Comparison of ENCODE assay signal across 23 cellular contexts in the genomic region with DNA sequence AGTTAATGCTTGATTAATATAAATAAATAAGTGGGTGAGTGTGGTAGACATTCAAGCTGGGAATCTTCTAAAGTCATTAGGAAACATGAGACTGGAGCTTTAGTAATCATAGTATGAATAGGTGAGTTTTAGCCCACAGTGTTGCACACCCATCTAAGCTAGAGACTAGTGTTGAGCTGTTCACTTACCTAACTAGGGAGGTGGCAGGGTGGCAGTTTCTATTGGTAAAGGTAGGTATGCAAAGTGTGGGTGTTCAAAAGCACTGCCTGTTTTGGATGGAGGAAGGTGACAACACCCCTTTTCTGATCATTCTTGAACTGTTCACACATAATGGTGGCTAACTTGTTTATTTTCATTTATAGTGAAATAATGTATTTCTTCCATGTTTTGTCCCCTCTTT. TPM values are rescaled to one million over a fixed set of nuclear protein-coding genes. Genes with fewer than 3 reads are reported as not detected.
DNase-seq lines count a peak whose midpoint lies in the region; ATAC-seq, FAIRE-seq and TF ChIP-seq lines count a peak whose summit lies in the region.
"Had no signal": no experiment of that assay in that cellular context is flagged by ENCODE, and none has a peak within 500 bp of the region (broad histone marks: within the 10 kb centered on the region; RNA-seq: fewer than 3 reads in every experiment).

No MANE protein-coding gene starts in this region.

- no peak overlapping the region for H2AFZ ChIP-seq in keratinocyte (ENCODE audit: control insufficient read depth, low read length)
- H2AFZ ChIP-seq: hepatocyte had no signal

- TF ChIP-seq CTCF in ascending aorta (IDR thresholded peaks at IDR 0.05): no peak
- TF ChIP-seq CTCF in keratinocyte (optimal IDR thresholded peaks at IDR 0.05 in 1 of 3, IDR thresholded peaks at IDR 0.05 in 1 of 3, conservative IDR thresholded peaks at IDR 0.05 in 1 of 3; ENCODE audit: extremely low read depth in 1 of 3, insufficient read depth in 2 of 3, low read length in 3 of 3): no peak
- no peak for TF ChIP-seq CTCF in type B pancreatic cell (conservative IDR thresholded peaks at IDR 0.05)

- dilution Hi-C loops in keratinocyte (cut with MboI; ENCODE audit: extremely low pct_ligation_motif_present, low sequenced_read_pairs): no loop called here

- FAIRE-seq in keratinocyte (lab: Jason Lieb, UNC): no peak
- FAIRE-seq: HTR-8/SVneo had no signal

- H3K9me3 Mint-ChIP-seq in activated CD4-positive, alpha-beta T cell treated with anti-CD3 and anti-CD28 coated beads for 36 hours (ENCODE audit: low read depth): no peaks in the 10 kb centered on the region
- no peaks in the 10 kb centered on the region for H3K9me3 Mint-ChIP-seq in type B pancreatic cell
- H3K9me3 Mint-ChIP-seq: activated CD4-positive, alpha-beta T cell treated with anti-CD3 and anti-CD28 coated beads, Interleukin-2, amount 10 ng/mL, durations not matched to agents 7 days and 5 days had no signal

- H3K4me3 ChIP-seq in ascending aorta (no peak overlapping the region), keratinocyte (ENCODE audit: control insufficient read depth in 2 of 3, extremely low read depth in 1 of 3, insufficient read depth in 2 of 3, low read depth in 1 of 3, low read length in 3 of 3) (no peak overlapping the region)
- H3K4me3 ChIP-seq: hepatocyte had no signal

- no peaks in the 10 kb centered on the region for H4K20me1 ChIP-seq in keratinocyte (ENCODE audit: control insufficient read depth, extremely low read depth, insufficient read depth, low read length)

- no peaks in the 10 kb centered on the region for H3K9me3 ChIP-seq in ascending aorta
- no peaks in the 10 kb centered on the region for H3K9me3 ChIP-seq in keratinocyte (ENCODE audit: control insufficient read depth, low read depth, low read length)
- H3K9me3 ChIP-seq: BE2C, Caco-2 had no signal

- no peak overlapping the region for H3K4me3 Mint-ChIP-seq in activated CD4-positive, alpha-beta T cell treated with anti-CD3 and anti-CD28 coated beads for 36 hours
- no peak overlapping the region for H3K4me3 Mint-ChIP-seq in type B pancreatic cell
- H3K4me3 Mint-ChIP-seq: activated CD4-positive, alpha-beta T cell treated with anti-CD3 and anti-CD28 coated beads, Interleukin-2, amount 10 ng/mL, durations not matched to agents 7 days and 5 days; central memory CD8-positive, alpha-beta T cell; effector memory CD8-positive, alpha-beta T cell had no signal

- H3K27ac ChIP-seq in ascending aorta (peak overlapping the region; percentile 23 to 81), keratinocyte (ENCODE audit: control insufficient read depth, insufficient read depth, low read length) (peak overlapping the region; percentile 41)
- H3K27ac ChIP-seq: hepatocyte had no signal

- no peak overlapping the region for H3K9ac ChIP-seq in keratinocyte (ENCODE audit: control insufficient read depth, extremely low read depth, insufficient read depth, low read length)

- intact Hi-C loops in activated CD4-positive, alpha-beta T cell treated with anti-CD3 and anti-CD28 coated beads for 36 hours (cut with DNase I, micrococcal nuclease): no loop called here
- intact Hi-C loops in ascending aorta (cut with DNase I): no loop called here

- no peaks in the 10 kb centered on the region for H3K9me1 ChIP-seq in keratinocyte (ENCODE audit: control insufficient read depth, extremely low read depth, insufficient read depth, low read length)

- H3K27me3 ChIP-seq in ascending aorta: peaks cover 2% of the 10 kb centered on the region
- no peaks in the 10 kb centered on the region for H3K27me3 ChIP-seq in keratinocyte (ENCODE audit: control insufficient read depth, extremely low read depth, insufficient read depth, low read length)
- H3K27me3 ChIP-seq: BE2C, hepatocyte had no signal

- no peak overlapping the region for H3K27ac Mint-ChIP-seq in activated CD4-positive, alpha-beta T cell treated with anti-CD3 and anti-CD28 coated beads for 36 hours
- H3K27ac Mint-ChIP-seq in type B pancreatic cell: peak overlapping the region; percentile 88
- H3K27ac Mint-ChIP-seq: activated CD4-positive, alpha-beta T cell treated with anti-CD3 and anti-CD28 coated beads, Interleukin-2, amount 10 ng/mL, durations not matched to agents 7 days and 5 days; effector memory CD8-positive, alpha-beta T cell had no signal

- H3K36me3 ChIP-seq in ascending aorta (no peaks in the 10 kb centered on the region), keratinocyte (ENCODE audit: control insufficient read depth in 2 of 2, extremely low read depth in 1 of 2, insufficient read depth in 2 of 2, low read length in 2 of 2) (peaks cover 0 to 5% of the 10 kb centered on the region in 2 experiments)
- H3K36me3 ChIP-seq: BE2C had no signal

- peaks cover 5% of the 10 kb centered on the region for H3K27me3 Mint-ChIP-seq in activated CD4-positive, alpha-beta T cell treated with anti-CD3 and anti-CD28 coated beads for 36 hours
- no peaks in the 10 kb centered on the region for H3K27me3 Mint-ChIP-seq in type B pancreatic cell
- H3K27me3 Mint-ChIP-seq: activated CD4-positive, alpha-beta T cell treated with anti-CD3 and anti-CD28 coated beads, Interleukin-2, amount 10 ng/mL, durations not matched to agents 7 days and 5 days; central memory CD8-positive, alpha-beta T cell; effector memory CD8-positive, alpha-beta T cell had no signal

- POLR2A ChIA-PET in activated CD4-positive, alpha-beta T cell treated with anti-CD3 and anti-CD28 coated beads for 36 hours (lab: Charles Lee): no interaction called here

- ATAC-seq in activated CD4-positive, alpha-beta T cell treated with anti-CD3 and anti-CD28 coated beads for 36 hours: peak; percentile 23
- ATAC-seq: effector memory CD8-positive, alpha-beta T cell had no signal

- CTCF ChIA-PET in activated CD4-positive, alpha-beta T cell treated with anti-CD3 and anti-CD28 coated beads for 36 hours (lab: Charles Lee): interaction anchor here (1.0 kb wide), 1 partner anchor 9 kb away, joined by 3 read pairs; no protein-coding TSS in a partner anchor

- no peak for DNase-seq in activated CD4-positive, alpha-beta T cell treated with anti-CD3 and anti-CD28 coated beads for 36 hours
- DNase-seq in activated CD4-positive, alpha-beta T cell treated with anti-CD3 and anti-CD28 coated beads, Interleukin-2, amount 50 U/mL, for 1 hour: no peak
- DNase-seq in ascending aorta (ENCODE audit: low spot score in 2 of 2) (no peak), keratinocyte (ENCODE audit: low read depth, low spot score) (no peak), type B pancreatic cell (ENCODE audit: extremely low spot score, unreplicated experiment) (no peak), glomerular visceral epithelial cell (ENCODE audit: extremely low spot score) (no peak), occipital lobe (lab: John Stamatoyannopoulos, UW) (no peak), middle frontal gyrus (ENCODE audit: extremely low spot score, low spot score) (no peak)
- DNase-seq: 8988T; activated CD4-positive, alpha-beta T cell treated with anti-CD3 and anti-CD28 coated beads, Interleukin-2, amount 10 ng/mL, durations not matched to agents 7 days and 5 days; activated CD8-positive, alpha-beta memory T cell treated with anti-CD3 and anti-CD28 coated beads, Interleukin-2, amount 50 U/mL, for 48 hours; activated effector memory CD4-positive, alpha-beta T cell treated with Interleukin-2 at 50 U/mL for 16 hours; BE2C; Caco-2; effector memory CD8-positive, alpha-beta T cell; islet precursor cell; Kasumi-1; NCI-H2107; substantia nigra; SW 1271 had no signal

- no peaks in the 10 kb centered on the region for H3K4me1 Mint-ChIP-seq in activated CD4-positive, alpha-beta T cell treated with anti-CD3 and anti-CD28 coated beads for 36 hours
- H3K4me1 Mint-ChIP-seq in type B pancreatic cell (ENCODE audit: unreplicated experiment): peaks cover 35% of the 10 kb centered on the region
- H3K4me1 Mint-ChIP-seq: activated CD4-positive, alpha-beta T cell treated with anti-CD3 and anti-CD28 coated beads, Interleukin-2, amount 10 ng/mL, durations not matched to agents 7 days and 5 days; central memory CD8-positive, alpha-beta T cell had no signal

- H3K36me3 Mint-ChIP-seq in activated CD4-positive, alpha-beta T cell treated with anti-CD3 and anti-CD28 coated beads for 36 hours (ENCODE audit: low read depth): no peaks in the 10 kb centered on the region
- peaks cover 54% of the 10 kb centered on the region for H3K36me3 Mint-ChIP-seq in type B pancreatic cell

- H3K4me1 ChIP-seq in ascending aorta (peaks cover 0 to 2% of the 10 kb centered on the region in 2 donors), keratinocyte (ENCODE audit: control insufficient read depth, extremely low read depth, insufficient read depth, low read length) (peaks cover 2% of the 10 kb centered on the region)
- H3K4me1 ChIP-seq: BE2C had no signal

- peaks cover 88% of the 10 kb centered on the region for H3K79me2 ChIP-seq in keratinocyte (ENCODE audit: control insufficient read depth, insufficient read depth, low read length)

- no peak overlapping the region for H3K4me2 ChIP-seq in keratinocyte (ENCODE audit: control insufficient read depth, extremely low read depth, insufficient read depth, low read depth, low read length)
- H3K4me2 ChIP-seq: hepatocyte had no signal

RNA-seq across cellular contexts. Expression of gene PLS3, which starts 41.3 kb away (rescaled TPM):
- total RNA-seq in activated CD4-positive, alpha-beta T cell treated with anti-CD3 and anti-CD28 coated beads for 36 hours: 1 to 10 TPM; 3.1 to 3.2 TPM
- total RNA-seq in ascending aorta (155 TPM), type B pancreatic cell (ENCODE audit: low replicate concordance) (197 and 481 TPM in 2 replicates), occipital lobe (102 TPM)
- 278 to 457 TPM (median 317 TPM) in 3 replicates for polyA plus RNA-seq in keratinocyte
- polyA plus RNA-seq in keratinocyte (2011; ENCODE audit: low read depth): 370 TPM
- polyA plus RNA-seq in keratinocyte (2011; cell fraction: cytosol; rRNA removed): 248 and 484 TPM in 2 replicates
- 341 and 411 TPM in 2 replicates for polyA plus RNA-seq in keratinocyte (2011; cell fraction: nucleus; rRNA removed)
- polyA plus RNA-seq in keratinocyte (2012; ENCODE audit: low replicate concordance): 267 and 275 TPM in 2 replicates
- 65.0 to 439 TPM (median 288 TPM) in 3 replicates for polyA minus RNA-seq in keratinocyte
- polyA minus RNA-seq in keratinocyte (2011; cell fraction: cytosol; rRNA and poly(A)+ RNA removed): 206 TPM
- 210 and 409 TPM in 2 replicates for polyA minus RNA-seq in keratinocyte (2011; cell fraction: nucleus; rRNA and poly(A)+ RNA removed)

Comparison
In these comparisons a context has a peak if more than half of its experiments do, and no peak if none do; other contexts are left out.
1. RNA of gene PLS3, which starts 41.3 kb away (total RNA-seq): 197 to 481 TPM in type B pancreatic cell, 155 TPM in ascending aorta (single experiment) and 102 TPM in occipital lobe (single experiment); 3.1 to 3.2 TPM in activated CD4-positive, alpha-beta T cell treated with anti-CD3 and anti-CD28 coated beads for 36 hours; every median in the first group is over 10 times any median in the second.